ENCODE assay signal across 19 cellular contexts in the genomic region with DNA sequence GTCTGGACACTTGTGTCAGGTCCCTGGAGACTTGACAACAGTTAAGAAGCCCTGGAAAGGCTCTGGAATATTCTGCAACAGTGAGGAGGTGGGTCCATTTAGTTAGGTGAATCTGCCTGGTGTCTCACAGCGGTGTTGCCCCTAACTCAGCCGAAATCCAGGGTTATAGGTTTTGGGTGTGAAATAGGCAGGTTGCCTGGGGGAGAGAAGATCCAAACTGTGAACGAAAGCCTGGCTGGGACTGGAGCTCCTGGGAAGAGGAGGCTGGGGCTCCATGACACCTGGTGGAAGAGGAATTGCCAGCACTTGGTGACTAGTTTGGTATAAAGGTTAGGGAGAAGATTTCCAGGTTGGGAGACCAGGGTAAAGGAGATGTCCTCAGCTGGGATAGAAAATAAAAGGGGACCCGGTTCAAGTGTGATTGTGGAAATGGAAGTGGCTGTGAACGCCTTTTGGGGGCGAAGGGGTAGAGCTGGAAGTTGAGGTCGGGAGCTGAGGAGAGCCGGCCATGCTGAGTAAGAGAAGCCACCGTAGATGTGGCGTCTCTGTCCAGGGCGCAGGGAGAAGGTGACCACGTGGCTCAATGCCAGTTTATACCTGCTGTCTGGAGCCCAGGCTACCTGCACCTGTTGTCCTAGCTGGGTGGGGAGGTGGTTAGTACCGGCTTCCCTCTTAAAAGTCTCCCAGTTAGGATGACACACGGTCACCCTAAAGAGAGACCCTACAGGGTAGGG. TPM values are rescaled to one million over a fixed set of nuclear protein-coding genes. Genes with fewer than 3 reads are reported as not detected.
DNase-seq lines count a peak whose midpoint lies in the region; ATAC-seq and TF ChIP-seq lines count a peak whose summit lies in the region.
"Had no signal": no experiment of that assay in that cellular context is flagged by ENCODE, and none has a peak within 500 bp of the region (broad histone marks: within the 10 kb centered on the region; RNA-seq: fewer than 3 reads in every experiment).

No MANE protein-coding gene starts in this region.

- DNase-seq in CD4-positive, alpha-beta T cell, result no peak
- DNase-seq in GM20000 (ENCODE audit: low spot score) (peak; percentile 4), islet precursor cell (peak; percentile 32), NCI-H748 treated with DMSO at 0.1 percent for 48 hours (lab: John Stamatoyannopoulos, UW) (no peak), cortex of kidney (lab: John Stamatoyannopoulos, UW) (no peak), hepatocyte (ENCODE audit: low spot score) (no peak)
- DNase-seq: BE2C; Calu3; CD4-positive, alpha-beta memory T cell; DMS53; HFFc6; NCI-H1048; NCI-H1436 treated with DMSO at 0.1 percent for 48 hours; NCI-H2081; NCI-H510A treated with DMSO at 0.1 percent for 48 hours; Right ventricle myocardium superior had no signal

- no peak overlapping the region for H3K27ac ChIP-seq in CD4-positive, alpha-beta T cell (ENCODE audit: low read depth, low read length)
- H3K27ac ChIP-seq in parathyroid adenoma (peak overlapping the region; percentile 2), hepatocyte (no peak overlapping the region)
- H3K27ac ChIP-seq: KMS-11, Peyer's patch had no signal

- H3K9me2 ChIP-seq in hepatocyte (replicated peaks; ENCODE audit: insufficient read depth), result no peaks in the 10 kb centered on the region

- H3K4me3 Mint-ChIP-seq in CD4-positive, alpha-beta T cell, result peak overlapping the region; percentile 14
- H3K4me3 Mint-ChIP-seq: HFFc6 had no signal

- H3K9me3 Mint-ChIP-seq in CD4-positive, alpha-beta T cell, result no peaks in the 10 kb centered on the region
- H3K9me3 Mint-ChIP-seq: CD4-positive, alpha-beta memory T cell; HFFc6 had no signal

- CTCF ChIA-PET in CD4-positive, alpha-beta T cell (lab: Charles Lee), result interaction anchor here (1.9 kb wide), 1 partner anchor 14 kb away, joined by 4 read pairs; no protein-coding TSS in a partner anchor

- peaks cover 3% of the 10 kb centered on the region for H3K4me1 ChIP-seq in parathyroid adenoma
- no peaks in the 10 kb centered on the region for H3K4me1 ChIP-seq in hepatocyte (ENCODE audit: insufficient read depth)

- H3K4me1 Mint-ChIP-seq in CD4-positive, alpha-beta T cell (ENCODE audit: low read depth), result peaks cover 15% of the 10 kb centered on the region

- H4K20me1 ChIP-seq in hepatocyte (ENCODE audit: insufficient read depth, poor library complexity, severe bottlenecking), result no peaks in the 10 kb centered on the region

- H3K4me3 ChIP-seq in parathyroid adenoma (ENCODE audit: low read depth, low read length) (no peak overlapping the region), hepatocyte (no peak overlapping the region)
- H3K4me3 ChIP-seq: Peyer's patch had no signal

- no peak overlapping the region for H3K27ac Mint-ChIP-seq in CD4-positive, alpha-beta T cell
- H3K27ac Mint-ChIP-seq: CD4-positive, alpha-beta memory T cell; HFFc6 had no signal

- WGBS in hepatocyte (ENCODE audit: low lambda C conversion rate, missing lambda C conversion rate), result 89% methylated on average over 14 of the region's 14 CpGs

- no peaks in the 10 kb centered on the region for H3K9me3 ChIP-seq in CD4-positive, alpha-beta T cell (ENCODE audit: control insufficient read depth, low read length)
- H3K9me3 ChIP-seq in parathyroid adenoma (ENCODE audit: control insufficient read depth, low read length), result no peaks in the 10 kb centered on the region
- no peaks in the 10 kb centered on the region for H3K9me3 ChIP-seq in hepatocyte (ENCODE audit: low read depth)
- H3K9me3 ChIP-seq: BE2C, Peyer's patch had no signal

- ATAC-seq in CD4-positive, alpha-beta T cell (ENCODE audit: poor library complexity), result no peak

- H3K36me3 Mint-ChIP-seq in CD4-positive, alpha-beta T cell (ENCODE audit: low read depth), result no peaks in the 10 kb centered on the region

- no peaks in the 10 kb centered on the region for H3K36me3 ChIP-seq in parathyroid adenoma (ENCODE audit: control insufficient read depth, insufficient read depth, low read length)
- no peaks in the 10 kb centered on the region for H3K36me3 ChIP-seq in hepatocyte (replicated peaks; ENCODE audit: insufficient read depth, low read depth)
- H3K36me3 ChIP-seq: BE2C, Peyer's patch had no signal

- H2AFZ ChIP-seq in parathyroid adenoma, result peak overlapping the region; percentile 38
- no peak overlapping the region for H2AFZ ChIP-seq in hepatocyte

- POLR2A ChIA-PET in CD4-positive, alpha-beta T cell (lab: Charles Lee), result interaction anchor here (0.6 to 0.9 kb wide), 2 partner anchors 15 to 25 kb away, joined by 3 to 5 read pairs; no protein-coding TSS in a partner anchor

- H3K27me3 Mint-ChIP-seq in CD4-positive, alpha-beta T cell, result peaks cover 31% of the 10 kb centered on the region

- H3K79me2 ChIP-seq in parathyroid adenoma (peaks cover 13% of the 10 kb centered on the region), hepatocyte (no peaks in the 10 kb centered on the region)

- H3K27me3 ChIP-seq in CD4-positive, alpha-beta T cell (ENCODE audit: control insufficient read depth, insufficient read depth, low read length), result peaks cover 19% of the 10 kb centered on the region
- H3K27me3 ChIP-seq in parathyroid adenoma (ENCODE audit: control insufficient read depth, insufficient read depth, low read length), result no peaks in the 10 kb centered on the region
- peaks cover 12% of the 10 kb centered on the region for H3K27me3 ChIP-seq in hepatocyte
- H3K27me3 ChIP-seq: BE2C had no signal

- no peak overlapping the region for H3K9ac ChIP-seq in parathyroid adenoma
- H3K9ac ChIP-seq: KMS-11 had no signal

- no peak overlapping the region for H3K4me2 ChIP-seq in parathyroid adenoma (ENCODE audit: low read length)
- H3K4me2 ChIP-seq in hepatocyte, result no peak overlapping the region
- H3K4me2 ChIP-seq: KMS-11 had no signal

- intact Hi-C loops in CD4-positive, alpha-beta T cell (cut with DNase I, micrococcal nuclease), result loop anchor here in 1 of 2 experiments (5.0 kb wide), 1 partner anchor 157 kb away; no protein-coding TSS in a partner anchor

- no peak for TF ChIP-seq CTCF in CD4-positive, alpha-beta T cell (IDR thresholded peaks at IDR 0.05)
- TF ChIP-seq CTCF in GM20000 (IDR thresholded peaks at IDR 0.05; ENCODE audit: extremely low read depth, missing control alignments) (no peak), parathyroid adenoma (IDR thresholded peaks at IDR 0.05) (no peak), hepatocyte (IDR thresholded peaks at IDR 0.05; ENCODE audit: poor library complexity) (no peak)

RNA-seq across cellular contexts. Expression of a gene that starts 3.0 kb away (rescaled TPM):
- total RNA-seq in CD4-positive, alpha-beta T cell, result 1 to 10 TPM; 4.3 to 7.3 TPM
- total RNA-seq in hepatocyte, result 4.7 TPM in 2 replicates
- 5.1 and 9.1 TPM in 2 replicates for polyA plus RNA-seq in hepatocyte
- total RNA-seq: HFFc6 had no signal

Comparison
In these comparisons a context has a peak if more than half of its experiments do, and no peak if none do; other contexts are left out.
1. DNase-seq: peak in GM20000 (single experiment) and islet precursor cell (single experiment); none in CD4-positive, alpha-beta T cell (0 of 10), NCI-H748 treated with DMSO at 0.1 percent for 48 hours (single experiment), cortex of kidney (single experiment) and hepatocyte (single experiment).